ENCODE assay signal across 27 cellular contexts in genomic region chr2:126675637-126676036, GRCh38.
"Had no signal": no experiment of that assay in that cellular context is flagged by ENCODE, and none has a peak within 500 bp of the region (broad histone marks: within the 10 kb centered on the region; RNA-seq: fewer than 3 reads in every experiment).

No MANE protein-coding gene starts in this region.

- FAIRE-seq: TTC549, urothelium cell line had no signal

- H3K27me3 Mint-ChIP-seq: activated CD4-positive, alpha-beta memory T cell treated with anti-CD3 and anti-CD28 coated beads for 36 hours; stimulated activated naive CD8-positive, alpha-beta T cell treated with anti-CD3 and anti-CD28 coated beads, Interleukin-15, Interleukin-2, amounts not matched to agents 100 ng/mL and 50 ng/mL, for 24 hours; T-cell had no signal

- H3K4me2 ChIP-seq: neural progenitor cell had no signal

- H3K4me3 Mint-ChIP-seq: activated CD4-positive, alpha-beta memory T cell treated with anti-CD3 and anti-CD28 coated beads for 36 hours; activated T-cell treated with anti-CD3 and anti-CD28 coated beads, Interleukin-2, amount 50 U/mL, for 4 hours; neural progenitor cell; stimulated activated naive CD8-positive, alpha-beta T cell treated with anti-CD3 and anti-CD28 coated beads, Interleukin-15, Interleukin-2, amounts not matched to agents 100 ng/mL and 50 ng/mL, for 24 hours had no signal

- H3K9ac ChIP-seq: neural progenitor cell had no signal

- H3K36me3 ChIP-seq: colonic mucosa had no signal

- H2AFZ ChIP-seq: neural progenitor cell had no signal

- H3K4me3 ChIP-seq: adrenal gland, body of pancreas, colonic mucosa, gastrocnemius medialis, mucosa of descending colon, neural progenitor cell, spleen, thoracic aorta had no signal

- H3K27me3 ChIP-seq: adrenal gland, body of pancreas, colonic mucosa, gastrocnemius medialis, neural progenitor cell, spleen had no signal

- H3K27ac Mint-ChIP-seq: activated CD4-positive, alpha-beta memory T cell treated with anti-CD3 and anti-CD28 coated beads for 36 hours; neural progenitor cell had no signal

- DNase-seq: activated CD4-positive, alpha-beta memory T cell treated with anti-CD3 and anti-CD28 coated beads for 36 hours; activated CD4-positive, alpha-beta T cell treated with anti-CD3 and anti-CD28 coated beads for 4 hours; activated naive CD4-positive, alpha-beta T cell; activated T-cell treated with anti-CD3 and anti-CD28 coated beads, Interleukin-2, amount 50 U/mL, for 4 hours; adrenal gland; aorta; body of pancreas; cerebellar nuclear complex; colonic mucosa; effector CD8-positive, alpha-beta T cell; gastrocnemius medialis; glutamatergic neuron; islet precursor cell; left ventricle myocardium superior; mucosa of descending colon; posterior cingulate gyrus; right cardiac atrium; spleen; T-cell; trophoblast cell had no signal

- H3K9me3 Mint-ChIP-seq: stimulated activated naive CD8-positive, alpha-beta T cell treated with anti-CD3 and anti-CD28 coated beads, Interleukin-15, Interleukin-2, amounts not matched to agents 100 ng/mL and 50 ng/mL, for 24 hours had no signal

- ATAC-seq: activated naive CD4-positive, alpha-beta T cell treated with anti-CD3 and anti-CD28 coated beads, Interleukin-2, amount 50 U/mL, for 72 hours; activated T-cell treated with anti-CD3 and anti-CD28 coated beads, Interleukin-2, amount 50 U/mL, for 4 hours; body of pancreas; gastrocnemius medialis; left ventricle myocardium superior; mucosa of descending colon; right cardiac atrium; T-cell had no signal

- H3K27ac ChIP-seq: adrenal gland, body of pancreas, colonic mucosa, gastrocnemius medialis, neural progenitor cell, spleen, thoracic aorta, VCaP had no signal

- H3K9me3 ChIP-seq: colonic mucosa, gastrocnemius medialis had no signal

- H3K4me1 ChIP-seq: body of pancreas, colonic mucosa, neural progenitor cell had no signal
